Comparison of ENCODE assay signal across 16 cellular contexts in the genomic region with DNA sequence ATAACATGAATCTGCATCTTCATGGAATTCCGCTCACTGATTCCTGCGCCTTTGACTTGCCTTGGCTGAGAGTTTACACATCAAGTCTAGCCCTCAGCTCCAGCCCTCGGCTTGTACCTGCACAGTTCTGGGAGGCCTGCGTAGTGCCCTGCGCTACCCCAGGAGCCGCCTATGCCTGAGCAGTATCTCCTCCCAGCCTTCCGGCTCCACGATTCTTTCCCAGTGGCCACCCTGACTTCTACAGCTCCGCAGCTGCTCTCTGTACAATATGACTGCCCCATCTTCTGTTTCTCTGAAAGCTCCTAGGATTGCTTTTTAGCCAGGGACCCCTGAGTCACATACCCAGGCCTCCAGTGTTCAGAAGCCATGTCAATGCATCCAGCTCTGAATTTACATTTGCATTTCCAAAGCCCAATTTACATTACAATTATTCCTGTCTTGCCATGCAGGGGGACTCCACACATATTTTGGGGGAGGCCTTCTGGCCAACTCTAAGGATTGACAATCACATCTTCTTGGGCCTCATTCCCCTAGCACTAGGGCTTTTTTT.
DNase-seq lines count a peak whose midpoint lies in the region; ATAC-seq, FAIRE-seq and TF ChIP-seq lines count a peak whose summit lies in the region.
"Had no signal": no experiment of that assay in that cellular context is flagged by ENCODE, and none has a peak within 500 bp of the region (broad histone marks: within the 10 kb centered on the region; RNA-seq: fewer than 3 reads in every experiment).

No MANE protein-coding gene starts in this region.

- H3K36me3 ChIP-seq in lung (ENCODE audit: control insufficient read depth in 2 of 2, insufficient read depth in 2 of 2, low read length in 2 of 2) = no peaks in the 10 kb centered on the region
- H3K36me3 ChIP-seq in MG63 = no peaks in the 10 kb centered on the region
- no peaks in the 10 kb centered on the region for H3K36me3 ChIP-seq in kidney (ENCODE audit: control insufficient read depth in 1 of 2, insufficient read depth in 2 of 2, low read length in 2 of 2)

- TF ChIP-seq CTCF in lung (IDR thresholded peaks at IDR 0.05; ENCODE audit: control extremely low read depth, extremely low read depth) = no peak
- TF ChIP-seq CTCF in kidney (IDR thresholded peaks at IDR 0.05; ENCODE audit: borderline replicate concordance, extremely low read depth, insufficient read depth) = no peak

- H3K4me3 ChIP-seq in lung (no peak overlapping the region), MG63 (no peak overlapping the region), kidney (ENCODE audit: low read length in 2 of 2) (no peak overlapping the region)
- H3K4me3 ChIP-seq: A549 had no signal

- WGBS in lung, 2 donors = 85 to 89% methylated on average over 9 of the region's 9 CpGs

- CTCF ChIA-PET in HEK293T (lab: Yijun Ruan, JAX) = interaction anchor here (1.5 kb wide), 1 partner anchor 87 kb away, joined by 3 read pairs; no protein-coding TSS in a partner anchor

- peak; percentile 0 for DNase-seq in AG08396 (ENCODE audit: low spot score)
- peak; percentile 2 for DNase-seq in HEK293T (ENCODE audit: extremely low spot score)
- DNase-seq in ecto neural progenitor cell (ENCODE audit: low spot score) = peak; percentile 10
- peak; percentile 23 for DNase-seq in lung (ENCODE audit: low spot score)
- no peak for DNase-seq in stimulated activated CD4-positive, alpha-beta T cell treated with anti-CD3 and anti-CD28 coated beads, Interleukin-2, amount 100 ng/mL, for 48 hours
- DNase-seq in MG63 = no peak
- DNase-seq in kidney = no peak
- DNase-seq: DMS 273 treated with DMSO at 0.1 percent for 48 hours; Kasumi-1; NCI-H1417; NCI-H1930; NCI-H446; NK-92 treated with Interleukin-12 subunit alpha and Interleukin-12 subunit beta, amount 100 ng/mL, for 24 hours had no signal

- ATAC-seq in lung (ENCODE audit: insufficient read depth, low FRiP score) (no peak), GM18909 (IDR thresholded peaks at IDR 0.05; ENCODE audit: poor library complexity, unreplicated experiment) (no peak)
- ATAC-seq: A549 had no signal

- no peak for FAIRE-seq in kidney (lab: Jason Lieb, UNC)
- FAIRE-seq: A549 had no signal

- POLR2A ChIA-PET in HEK293T (lab: Yijun Ruan, JAX) = no interaction called here

- no peak overlapping the region for H3K9ac ChIP-seq in kidney (ENCODE audit: low read length in 2 of 2)

- H3K4me1 ChIP-seq in lung (ENCODE audit: control insufficient read depth in 2 of 2, insufficient read depth in 2 of 2, low read length in 2 of 2) = peaks cover 0 to 12% of the 10 kb centered on the region in 2 donors
- peaks cover 0 to 11% of the 10 kb centered on the region in 2 donors for H3K4me1 ChIP-seq in kidney (ENCODE audit: control insufficient read depth in 1 of 2, insufficient read depth in 1 of 2, low read depth in 1 of 2, low read length in 2 of 2)

- H3K9me3 ChIP-seq in lung (ENCODE audit: control insufficient read depth in 2 of 2, insufficient read depth in 1 of 2, low read length in 1 of 2) (peaks cover 0 to 2% of the 10 kb centered on the region in 2 donors), MG63 (no peaks in the 10 kb centered on the region), kidney (ENCODE audit: control insufficient read depth in 1 of 2, low read length in 2 of 2) (no peaks in the 10 kb centered on the region)
- H3K9me3 ChIP-seq: A549 had no signal

- intact Hi-C loops in kidney (cut with DNase I) = no loop called here

- H3K27ac ChIP-seq in lung (ENCODE audit: low read depth in 1 of 2, low read length in 1 of 2) (no peak overlapping the region), kidney (ENCODE audit: low read depth in 2 of 2, low read length in 2 of 2) (no peak overlapping the region)
- H3K27ac ChIP-seq: A549, C4-2B had no signal

- H3K27me3 ChIP-seq in lung (ENCODE audit: control insufficient read depth, insufficient read depth) (no peaks in the 10 kb centered on the region), MG63 (no peaks in the 10 kb centered on the region)

TF ChIP-seq in HEK293T, 16 proteins besides CTCF, POLR2A, EP300 and RAD21:
- TF ChIP-seq FOXM1 (IDR thresholded peaks at IDR 0.05; ENCODE audit: borderline replicate concordance) = no peak
- no peak for TF ChIP-seq NFRKB (IDR thresholded peaks at IDR 0.05)
- no peak for TF ChIP-seq FOXK2 (IDR thresholded peaks at IDR 0.05)
- TF ChIP-seq ZNF384 (IDR thresholded peaks at IDR 0.05) = no peak
- TF ChIP-seq LEF1 (IDR thresholded peaks at IDR 0.05; ENCODE audit: borderline replicate concordance) = no peak
- TF ChIP-seq CTBP1 (IDR thresholded peaks at IDR 0.05; ENCODE audit: borderline replicate concordance) = no peak
- TF ChIP-seq HDGF (IDR thresholded peaks at IDR 0.05; ENCODE audit: borderline replicate concordance) = no peak
- no peak for TF ChIP-seq BHLHE40 (IDR thresholded peaks at IDR 0.05; ENCODE audit: borderline replicate concordance)
- TF ChIP-seq FOXA1 (IDR thresholded peaks at IDR 0.05) = no peak
- no peak for TF ChIP-seq TARDBP (IDR thresholded peaks at IDR 0.05)
- TF ChIP-seq, protein P1, sequence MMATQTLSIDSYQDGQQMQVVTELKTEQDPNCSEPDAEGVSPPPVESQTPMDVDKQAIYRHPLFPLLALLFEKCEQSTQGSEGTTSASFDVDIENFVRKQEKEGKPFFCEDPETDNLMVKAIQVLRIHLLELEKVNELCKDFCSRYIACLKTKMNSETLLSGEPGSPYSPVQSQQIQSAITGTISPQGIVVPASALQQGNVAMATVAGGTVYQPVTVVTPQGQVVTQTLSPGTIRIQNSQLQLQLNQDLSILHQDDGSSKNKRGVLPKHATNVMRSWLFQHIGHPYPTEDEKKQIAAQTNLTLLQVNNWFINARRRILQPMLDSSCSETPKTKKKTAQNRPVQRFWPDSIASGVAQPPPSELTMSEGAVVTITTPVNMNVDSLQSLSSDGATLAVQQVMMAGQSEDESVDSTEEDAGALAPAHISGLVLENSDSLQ (IDR thresholded peaks at IDR 0.05) = no peak
- no peak for TF ChIP-seq SP1 (IDR thresholded peaks at IDR 0.05)
- no peak for TF ChIP-seq ELF4 (IDR thresholded peaks at IDR 0.05)
- TF ChIP-seq SUZ12 (IDR thresholded peaks at IDR 0.05) = no peak
- no peak for TF ChIP-seq L3MBTL2 (conservative IDR thresholded peaks at IDR 0.05)
- TF ChIP-seq ARNT (IDR thresholded peaks at IDR 0.05) = no peak

Comparison
In these comparisons a context has a peak if more than half of its experiments do, and no peak if none do; other contexts are left out.
1. DNase-seq: peak in AG08396 (single experiment), HEK293T (single experiment), ecto neural progenitor cell (single experiment) and lung (single experiment); none in stimulated activated CD4-positive, alpha-beta T cell treated with anti-CD3 and anti-CD28 coated beads, Interleukin-2, amount 100 ng/mL, for 48 hours (0 of 2), MG63 (single experiment) and kidney (single experiment).